ENCODE assay signal across 20 cellular contexts in the genomic region with DNA sequence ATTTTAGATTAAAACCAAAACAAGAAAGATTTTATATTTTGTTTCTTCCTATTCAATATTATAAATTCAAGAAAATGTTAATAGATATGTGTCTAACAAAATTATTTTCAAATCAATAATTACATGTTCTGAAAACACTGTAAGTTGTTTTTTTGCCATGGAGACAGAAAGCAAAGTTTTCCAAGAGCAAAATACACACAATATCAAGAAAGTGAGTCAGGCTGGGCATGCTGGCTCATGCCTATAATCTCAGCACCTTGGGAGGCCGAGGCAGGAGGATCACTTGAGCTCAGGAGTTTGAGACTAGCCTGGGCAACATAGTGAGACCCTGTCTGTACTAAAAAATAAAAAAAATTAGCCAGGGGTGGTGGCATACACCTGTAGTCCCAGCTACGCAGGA.
A peak's percentile ranks its signal among the peaks of the same experiment; 100 is the strongest.
DNase-seq lines count a peak whose midpoint lies in the region; ATAC-seq, FAIRE-seq and TF ChIP-seq lines count a peak whose summit lies in the region.
"Had no signal": no experiment of that assay in that cellular context is flagged by ENCODE, and none has a peak within 500 bp of the region (broad histone marks: within the 10 kb centered on the region; RNA-seq: fewer than 3 reads in every experiment).

No MANE protein-coding gene starts in this region.

- H3K27me3 ChIP-seq in SK-N-SH (ENCODE audit: insufficient read depth) (no peaks in the 10 kb centered on the region), endothelial cell of umbilical vein (ENCODE audit: control insufficient read depth in 2 of 2, insufficient read depth in 2 of 2, low read length in 2 of 2) (no peaks in the 10 kb centered on the region), mesenchymal stem cell (ENCODE audit: control insufficient read depth in 1 of 2, insufficient read depth in 1 of 2, low read length in 2 of 2) (no peaks in the 10 kb centered on the region), transverse colon (no peaks in the 10 kb centered on the region)
- H3K27me3 ChIP-seq: BLaER1 treated with 17β-estradiol and CSF1 and Interleukin-3, amounts not matched to agents 10 nM and 100 nM had no signal

- H3K27ac ChIP-seq in SK-N-SH (ENCODE audit: low read depth in 2 of 2, low read length in 1 of 2) (no peak overlapping the region), endothelial cell of umbilical vein (ENCODE audit: insufficient read depth, low read depth, low read length) (peak overlapping the region; percentile 4), mesenchymal stem cell (ENCODE audit: low read length, poor library complexity, severe bottlenecking) (no peak overlapping the region), transverse colon (peak overlapping the region in 3 of 4 donors; percentile 83 to 92 (median 90))
- H3K27ac ChIP-seq: 22Rv1; BLaER1 treated with 17β-estradiol and CSF1 and Interleukin-3, amounts not matched to agents 10 nM and 100 nM had no signal

- H4K20me1 ChIP-seq in SK-N-SH (ENCODE audit: insufficient read depth), result no peaks in the 10 kb centered on the region
- H4K20me1 ChIP-seq in endothelial cell of umbilical vein (replicated peaks; ENCODE audit: control insufficient read depth, extremely low read depth, insufficient read depth, low read length), result no peaks in the 10 kb centered on the region
- H4K20me1 ChIP-seq: BLaER1 treated with 17β-estradiol and CSF1 and Interleukin-3, amounts not matched to agents 10 nM and 100 nM had no signal

- dilution Hi-C loops in endothelial cell of umbilical vein (cut with MboI; ENCODE audit: extremely low pct_ligation_motif_present, low sequenced_read_pairs), result no loop called here

- no peak overlapping the region for H3K23ac ChIP-seq in mesenchymal stem cell (ENCODE audit: low read length in 2 of 2)

- no peaks in the 10 kb centered on the region for H3K9me3 ChIP-seq in SK-N-SH
- H3K9me3 ChIP-seq in endothelial cell of umbilical vein (replicated peaks; ENCODE audit: control insufficient read depth, insufficient read depth, low read length), result no peaks in the 10 kb centered on the region
- no peaks in the 10 kb centered on the region for H3K9me3 ChIP-seq in mesenchymal stem cell (ENCODE audit: control insufficient read depth, low read length)
- H3K9me3 ChIP-seq in transverse colon, result no peaks in the 10 kb centered on the region
- H3K9me3 ChIP-seq: BLaER1 treated with 17β-estradiol and CSF1 and Interleukin-3, amounts not matched to agents 10 nM and 100 nM had no signal

- TF ChIP-seq RAD21 in SK-N-SH (IDR thresholded peaks at IDR 0.05; ENCODE audit: low read length), result no peak

- TF ChIP-seq EP300 in SK-N-SH (IDR thresholded peaks at IDR 0.05; ENCODE audit: borderline replicate concordance in 1 of 2, low read depth in 1 of 2, low read length in 1 of 2) (no peak), transverse colon (IDR thresholded peaks at IDR 0.05; ENCODE audit: low read depth) (no peak)

- no peak overlapping the region for H2BK15ac ChIP-seq in mesenchymal stem cell (ENCODE audit: low read depth, poor library complexity, severe bottlenecking)

- no peaks in the 10 kb centered on the region for H3K79me2 ChIP-seq in SK-N-SH (ENCODE audit: insufficient read depth)
- no peaks in the 10 kb centered on the region for H3K79me2 ChIP-seq in endothelial cell of umbilical vein (ENCODE audit: control insufficient read depth, insufficient read depth, low read length)

- no peak overlapping the region for H3K18ac ChIP-seq in mesenchymal stem cell (ENCODE audit: low read depth in 1 of 2, low read length in 2 of 2)

- H2AK5ac ChIP-seq in mesenchymal stem cell (ENCODE audit: low read length, severe bottlenecking), result no peak overlapping the region

- no peaks in the 10 kb centered on the region for H3K9me2 ChIP-seq in SK-N-SH

- POLR2A ChIA-PET in SK-N-SH (lab: Yijun Ruan, JAX), result no interaction called here
- POLR2A ChIA-PET in endothelial cell of umbilical vein (lab: Charles Lee), result interaction anchor here (0.5 kb wide), 1 partner anchor 13 kb away, joined by 6 read pairs; no protein-coding TSS in a partner anchor

- no peak overlapping the region for H4K8ac ChIP-seq in mesenchymal stem cell (ENCODE audit: low read length)

- H2BK12ac ChIP-seq in mesenchymal stem cell (ENCODE audit: low read length in 2 of 2), result no peak overlapping the region

- no peak overlapping the region for H4K91ac ChIP-seq in mesenchymal stem cell (ENCODE audit: low read length)

- no peak overlapping the region for H2BK120ac ChIP-seq in mesenchymal stem cell (ENCODE audit: low read depth, low read length)

- DNase-seq in SK-N-SH, result no peak
- peak; percentile 28 for DNase-seq in endothelial cell of umbilical vein (ENCODE audit: low read depth, low spot score)
- DNase-seq in mesenchymal stem cell, result no peak
- no peak for DNase-seq in transverse colon
- no peak for DNase-seq in pons (ENCODE audit: low spot score)
- no peak for DNase-seq in NK-92 (lab: John Stamatoyannopoulos, UW; ENCODE audit: unreplicated experiment)
- DNase-seq in cardiac septum (ENCODE audit: low spot score), result no peak
- DNase-seq: DMS153, IMR-90, Kasumi-1, NCI-H1417, NCI-H2029, NCI-H2171 treated with DMSO at 0.1 percent for 48 hours, NCI-H774 had no signal

- no peak for FAIRE-seq in endothelial cell of umbilical vein (lab: Jason Lieb, UNC)
- FAIRE-seq: GM12878 had no signal

- H3K4me1 ChIP-seq in SK-N-SH (ENCODE audit: control insufficient read depth in 1 of 2, insufficient read depth in 2 of 2, low read depth in 1 of 2, low read length in 1 of 2) (peaks cover 12 to 15% of the 10 kb centered on the region in 2 experiments; a peak in 3 of 4 replicates), endothelial cell of umbilical vein (ENCODE audit: control insufficient read depth, extremely low read depth, insufficient read depth, low read length) (peaks cover 7% of the 10 kb centered on the region), mesenchymal stem cell (ENCODE audit: control insufficient read depth, insufficient read depth, low read depth, low read length) (peaks cover 2% of the 10 kb centered on the region), transverse colon (peaks cover 2 to 20% (median 8%) of the 10 kb centered on the region in 4 donors)

- H3K4me3 ChIP-seq in SK-N-SH (ENCODE audit: low read depth in 2 of 2, low read length in 1 of 2) (no peak overlapping the region), endothelial cell of umbilical vein (replicated peaks in 1 of 3; ENCODE audit: insufficient read depth in 1 of 3, low read depth in 1 of 3, low read length in 3 of 3) (no peak overlapping the region), mesenchymal stem cell (ENCODE audit: insufficient read depth in 1 of 2, low read depth in 1 of 2, low read length in 2 of 2) (no peak overlapping the region), transverse colon (no peak overlapping the region)
- H3K4me3 ChIP-seq: BLaER1 treated with 17β-estradiol and CSF1 and Interleukin-3, amounts not matched to agents 10 nM and 100 nM; GM12878; GM23338 had no signal

- H3K9ac ChIP-seq in SK-N-SH (no peak overlapping the region), endothelial cell of umbilical vein (replicated peaks; ENCODE audit: extremely low read depth, insufficient read depth, low read length) (no peak overlapping the region), mesenchymal stem cell (ENCODE audit: low read length) (peak overlapping the region; percentile 72)
- H3K9ac ChIP-seq: BLaER1 treated with 17β-estradiol and CSF1 and Interleukin-3, amounts not matched to agents 10 nM and 100 nM had no signal

- H2BK5ac ChIP-seq in mesenchymal stem cell (ENCODE audit: low read depth, low read length, poor library complexity, severe bottlenecking), result no peak overlapping the region

- no peak overlapping the region for H3K4me2 ChIP-seq in SK-N-SH
- H3K4me2 ChIP-seq in endothelial cell of umbilical vein (ENCODE audit: insufficient read depth, low read length), result no peak overlapping the region
- no peak overlapping the region for H3K4me2 ChIP-seq in mesenchymal stem cell (ENCODE audit: low read length, poor library complexity, severe bottlenecking)
- H3K4me2 ChIP-seq: BLaER1 treated with 17β-estradiol and CSF1 and Interleukin-3, amounts not matched to agents 10 nM and 100 nM; GM23338 had no signal

- ATAC-seq in SK-N-SH treated with all-trans-retinoic acid at 6 μM for 48 hours, result no peak
- ATAC-seq: GM12878, GM23338, Panc1 had no signal

- peaks cover 6% of the 10 kb centered on the region for H3F3A ChIP-seq in SK-N-SH (replicated peaks; ENCODE audit: insufficient read depth)

- TF ChIP-seq CTCF in SK-N-SH (IDR thresholded peaks at IDR 0.05) (no peak), endothelial cell of umbilical vein (IDR thresholded peaks at IDR 0.05; ENCODE audit: extremely low read depth in 1 of 2, insufficient read depth in 1 of 2, low read depth in 1 of 2, low read length in 2 of 2) (no peak), transverse colon (IDR thresholded peaks at IDR 0.05) (no peak)

- TF ChIP-seq POLR2A in endothelial cell of umbilical vein (IDR thresholded peaks at IDR 0.05; ENCODE audit: low read depth, low read length) (no peak), transverse colon (IDR thresholded peaks at IDR 0.05) (no peak)

- 0 out of 2 replicates have a peak overlapping the region, but pooled peaks have one; percentile 48 for H2AFZ ChIP-seq in SK-N-SH (ENCODE audit: low read depth)
- no peak overlapping the region for H2AFZ ChIP-seq in endothelial cell of umbilical vein (ENCODE audit: low read depth, low read length)
- no peak overlapping the region for H2AFZ ChIP-seq in mesenchymal stem cell (ENCODE audit: low read depth, low read length)
- H2AFZ ChIP-seq: GM23338 had no signal

- BruUV-seq in endothelial cell of umbilical vein (replicated peaks; lab: Mats Ljungman, UMichigan), result no TSS peak

- peaks cover 10% of the 10 kb centered on the region for H3K79me1 ChIP-seq in mesenchymal stem cell (replicated peaks; ENCODE audit: low read length, poor library complexity, severe bottlenecking)

- no peak overlapping the region for H3K14ac ChIP-seq in mesenchymal stem cell (ENCODE audit: low read length in 2 of 2)

- in situ Hi-C loops in transverse colon (cut with MboI; ENCODE audit: low pct_ligation_motif_present in 1 of 4, low pct_unique_long_range_greater_than_20kb in 1 of 4, low sequenced_read_pairs in 3 of 4), result no loop called here

- intact Hi-C loops in endothelial cell of umbilical vein (cut with micrococcal nuclease), result no loop called here
- intact Hi-C loops in transverse colon (cut with DNase I; ENCODE audit: low total_unique reads), result no loop called here
- intact Hi-C loops in cardiac septum (cut with DNase I), result no loop called here

- H3K9me1 ChIP-seq in endothelial cell of umbilical vein (replicated peaks; ENCODE audit: control insufficient read depth, extremely low read depth, insufficient read depth, low read length), result no peaks in the 10 kb centered on the region

- H3K36me3 ChIP-seq in SK-N-SH (replicated peaks in 1 of 2; ENCODE audit: control insufficient read depth in 1 of 2, insufficient read depth in 2 of 2, low read length in 1 of 2) (no peaks in the 10 kb centered on the region), endothelial cell of umbilical vein (ENCODE audit: control insufficient read depth in 2 of 2, extremely low read depth in 1 of 2, insufficient read depth in 2 of 2, low read length in 2 of 2) (peaks cover 0 to 6% of the 10 kb centered on the region in 2 experiments), mesenchymal stem cell (ENCODE audit: control insufficient read depth in 1 of 2, insufficient read depth in 2 of 2, low read depth in 1 of 2, low read length in 2 of 2) (peaks cover 28 to 33% of the 10 kb centered on the region in 2 experiments), transverse colon (peaks cover 0 to 6% (median 0%) of the 10 kb centered on the region in 4 donors)
- H3K36me3 ChIP-seq: BLaER1 treated with 17β-estradiol and CSF1 and Interleukin-3, amounts not matched to agents 10 nM and 100 nM had no signal

- WGBS in SK-N-SH (ENCODE audit: low lambda C conversion rate), result 95% methylated on average over 2 of the region's 2 CpGs
- 95% methylated on average over 2 of the region's 2 CpGs for WGBS in mesenchymal stem cell
- WGBS in transverse colon (ENCODE audit: low coverage in 1 of 2), 2 donors, result 80 to 92% methylated on average over 2 of the region's 2 CpGs

- no peak overlapping the region for H3K4ac ChIP-seq in mesenchymal stem cell (ENCODE audit: low read depth in 1 of 2, low read length in 2 of 2)

- CTCF ChIA-PET in SK-N-SH (lab: Yijun Ruan, JAX), result interaction anchor here (1.8 to 3.0 kb wide), 2 partner anchors 36 to 73 kb away, joined by 5 to 7 read pairs; a partner anchor contains a TSS
- CTCF ChIA-PET in endothelial cell of umbilical vein (lab: Charles Lee), result interaction anchor here (1.4 to 2.2 kb wide), 2 partner anchors 54 to 77 kb away, joined by 4 read pairs; no protein-coding TSS in a partner anchor

Comparison
In these comparisons a context has a peak if more than half of its experiments do, and no peak if none do; other contexts are left out.
1. H3K27ac ChIP-seq: peak in endothelial cell of umbilical vein (single experiment) and transverse colon (3 of 4); none in SK-N-SH (0 of 2) and mesenchymal stem cell (single experiment).